ENCODE assay signal across 18 cellular contexts in the genomic region with DNA sequence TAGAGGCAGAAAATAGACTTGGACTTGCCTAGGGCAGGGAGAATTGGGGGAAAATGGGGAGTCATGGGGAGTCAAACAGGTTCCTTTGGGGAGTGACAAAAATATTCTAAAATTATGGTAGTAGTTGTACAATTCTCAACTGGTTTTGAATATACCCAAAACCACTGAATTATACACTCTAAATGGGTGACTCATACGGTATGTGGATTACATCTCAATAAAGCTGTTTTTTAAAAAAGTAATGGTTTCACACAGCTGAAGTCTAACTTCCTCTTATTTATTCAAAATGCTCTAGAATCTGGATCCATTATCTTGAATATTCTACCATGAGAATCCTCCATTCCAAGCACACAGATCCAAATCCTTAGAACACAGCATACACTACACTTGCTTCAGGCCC. TPM values are rescaled to one million over a fixed set of nuclear protein-coding genes. Genes with fewer than 3 reads are reported as not detected.
A peak's percentile ranks its signal among the peaks of the same experiment; 100 is the strongest.
DNase-seq lines count a peak whose midpoint lies in the region; ATAC-seq and TF ChIP-seq lines count a peak whose summit lies in the region.
"Had no signal": no experiment of that assay in that cellular context is flagged by ENCODE, and none has a peak within 500 bp of the region (broad histone marks: within the 10 kb centered on the region; RNA-seq: fewer than 3 reads in every experiment).

No MANE protein-coding gene starts in this region.

- peak overlapping the region; percentile 62 for H3K27ac ChIP-seq in OCI-LY3 (ENCODE audit: low read length)
- H3K27ac ChIP-seq: prostate gland had no signal

- H3K79me2 ChIP-seq in OCI-LY3 (ENCODE audit: low read length): peaks cover 51% of the 10 kb centered on the region

- 0 out of 2 replicates have a peak overlapping the region, but pooled peaks have one; percentile 8 for H3K4me3 ChIP-seq in OCI-LY3 (ENCODE audit: low read length)
- H3K4me3 ChIP-seq in lower leg skin (ENCODE audit: low read depth, poor library complexity, severe bottlenecking): no peak overlapping the region
- H3K4me3 ChIP-seq: prostate gland, spleen had no signal

- peaks cover 6% of the 10 kb centered on the region for H4K20me1 ChIP-seq in OCI-LY3 (ENCODE audit: insufficient read depth, low read length)

- H3K27me3 Mint-ChIP-seq in stimulated activated naive CD8-positive, alpha-beta T cell treated with anti-CD3 and anti-CD28 coated beads, Interleukin-15, amount 100 ng/mL, for 72 hours: no peaks in the 10 kb centered on the region
- no peaks in the 10 kb centered on the region for H3K27me3 Mint-ChIP-seq in endothelial cell (ENCODE audit: unreplicated experiment)
- no peaks in the 10 kb centered on the region for H3K27me3 Mint-ChIP-seq in stimulated activated naive B cell treated with anti-CD40 and anti-IgM and Interleukin-4, amounts not matched to agents 10 μg/mL and 1 μg/mL and 100 μg/mL, for 72 hours
- H3K27me3 Mint-ChIP-seq: activated naive CD8-positive, alpha-beta T cell; T-helper 17 cell had no signal

- no peak overlapping the region for H3K27ac Mint-ChIP-seq in stimulated activated naive CD8-positive, alpha-beta T cell treated with anti-CD3 and anti-CD28 coated beads, Interleukin-15, amount 100 ng/mL, for 72 hours
- peak overlapping the region; percentile 1 for H3K27ac Mint-ChIP-seq in endothelial cell (ENCODE audit: unreplicated experiment)
- peak overlapping the region; percentile 80 for H3K27ac Mint-ChIP-seq in stimulated activated naive B cell treated with anti-CD40 and anti-IgM and Interleukin-4, amounts not matched to agents 10 μg/mL and 1 μg/mL and 100 μg/mL, for 72 hours
- H3K27ac Mint-ChIP-seq: activated naive CD8-positive, alpha-beta T cell; T-helper 17 cell had no signal

- ATAC-seq in stimulated activated naive CD8-positive, alpha-beta T cell treated with anti-CD3 and anti-CD28 coated beads, Interleukin-15, amount 100 ng/mL, for 72 hours: peak; percentile 68
- ATAC-seq in stimulated activated naive CD8-positive, alpha-beta T cell treated with anti-CD3 and anti-CD28 coated beads, Interleukin-15, Interleukin-2, amounts not matched to agents 100 U/mL and 50 U/mL, for 24 hours: no peak
- ATAC-seq in stimulated activated naive B cell treated with anti-CD40 and anti-IgM and Interleukin-4, amounts not matched to agents 10 μg/mL and 1 μg/mL and 100 μg/mL, for 72 hours (replicated peaks): peak; percentile 90 to 91
- ATAC-seq: left cardiac atrium, T-helper 17 cell had no signal

- no peaks in the 10 kb centered on the region for H3K27me3 ChIP-seq in OCI-LY3 (ENCODE audit: low read depth, low read length)
- H3K27me3 ChIP-seq: spleen had no signal

- no peak for TF ChIP-seq CTCF in OCI-LY3 (IDR thresholded peaks at IDR 0.05; ENCODE audit: low read depth, low read length)
- no peak for TF ChIP-seq CTCF in endothelial cell (IDR thresholded peaks at IDR 0.05; ENCODE audit: unreplicated experiment)
- no peak for TF ChIP-seq CTCF in lower leg skin (IDR thresholded peaks at IDR 0.05)

- no peak overlapping the region for H2AFZ ChIP-seq in OCI-LY3 (ENCODE audit: low read depth, low read length)

- no peak for DNase-seq in stimulated activated naive CD8-positive, alpha-beta T cell treated with anti-CD3 and anti-CD28 coated beads, Interleukin-15, amount 100 ng/mL, for 72 hours
- no peak for DNase-seq in stimulated activated naive CD8-positive, alpha-beta T cell treated with anti-CD3 and anti-CD28 coated beads, Interleukin-15, Interleukin-2, amounts not matched to agents 100 U/mL and 50 U/mL, for 24 hours
- no peak for DNase-seq in endothelial cell (ENCODE audit: low spot score)
- no peak for DNase-seq in stimulated activated naive B cell treated with anti-CD40 and anti-IgM and Interleukin-4, amounts not matched to agents 10 μg/mL and 1 μg/mL and 100 μg/mL, for 72 hours
- DNase-seq in posterior vena cava (ENCODE audit: low spot score): no peak
- DNase-seq in GF-D8 (lab: John Stamatoyannopoulos, UW): no peak
- no peak for DNase-seq in lower leg skin (ENCODE audit: low spot score in 2 of 2)
- DNase-seq: activated CD4-positive, alpha-beta T cell treated with anti-CD3 and anti-CD28 coated beads for 4 hours; activated T-cell treated with anti-CD3 and anti-CD28 coated beads for 4 hours; effector CD8-positive, alpha-beta T cell; hypothalamus; left cardiac atrium; NCI-H526; spleen; T-helper 17 cell had no signal

- H3K9me3 ChIP-seq in OCI-LY3 (ENCODE audit: insufficient read depth, low read length): no peaks in the 10 kb centered on the region
- H3K9me3 ChIP-seq: prostate gland, spleen had no signal

- H3K36me3 Mint-ChIP-seq in endothelial cell (ENCODE audit: low read depth, unreplicated experiment): peaks cover 22% of the 10 kb centered on the region
- H3K36me3 Mint-ChIP-seq in stimulated activated naive B cell treated with anti-CD40 and anti-IgM and Interleukin-4, amounts not matched to agents 10 μg/mL and 1 μg/mL and 100 μg/mL, for 72 hours: peaks cover 44 to 55% of the 10 kb centered on the region in 2 donors

- peaks cover 20% of the 10 kb centered on the region for H3K4me1 Mint-ChIP-seq in stimulated activated naive CD8-positive, alpha-beta T cell treated with anti-CD3 and anti-CD28 coated beads, Interleukin-15, amount 100 ng/mL, for 72 hours
- no peaks in the 10 kb centered on the region for H3K4me1 Mint-ChIP-seq in endothelial cell (ENCODE audit: unreplicated experiment)
- H3K4me1 Mint-ChIP-seq in stimulated activated naive B cell treated with anti-CD40 and anti-IgM and Interleukin-4, amounts not matched to agents 10 μg/mL and 1 μg/mL and 100 μg/mL, for 72 hours: peaks cover 20 to 34% of the 10 kb centered on the region in 2 donors

- no peak overlapping the region for H3K4me3 Mint-ChIP-seq in stimulated activated naive CD8-positive, alpha-beta T cell treated with anti-CD3 and anti-CD28 coated beads, Interleukin-15, amount 100 ng/mL, for 72 hours
- H3K4me3 Mint-ChIP-seq in endothelial cell (ENCODE audit: unreplicated experiment): no peak overlapping the region
- peak overlapping the region; percentile 27 to 50 for H3K4me3 Mint-ChIP-seq in stimulated activated naive B cell treated with anti-CD40 and anti-IgM and Interleukin-4, amounts not matched to agents 10 μg/mL and 1 μg/mL and 100 μg/mL, for 72 hours
- H3K4me3 Mint-ChIP-seq: activated naive CD8-positive, alpha-beta T cell; T-helper 17 cell had no signal

- H3K9me3 Mint-ChIP-seq in stimulated activated naive CD8-positive, alpha-beta T cell treated with anti-CD3 and anti-CD28 coated beads, Interleukin-15, amount 100 ng/mL, for 72 hours: no peaks in the 10 kb centered on the region
- H3K9me3 Mint-ChIP-seq in endothelial cell (ENCODE audit: unreplicated experiment): no peaks in the 10 kb centered on the region
- peaks cover 0 to 4% of the 10 kb centered on the region in 2 donors for H3K9me3 Mint-ChIP-seq in stimulated activated naive B cell treated with anti-CD40 and anti-IgM and Interleukin-4, amounts not matched to agents 10 μg/mL and 1 μg/mL and 100 μg/mL, for 72 hours

- peak overlapping the region; percentile 46 for H3K4me2 ChIP-seq in OCI-LY3 (ENCODE audit: low read length)

- 78 to 95% methylated on average over 1 of the region's 1 CpG for WGBS in lower leg skin, 2 donors

- H3K36me3 ChIP-seq in OCI-LY3 (replicated peaks; ENCODE audit: low read depth, low read length): peaks cover 15% of the 10 kb centered on the region
- H3K36me3 ChIP-seq: prostate gland had no signal

- intact Hi-C loops in posterior vena cava (cut with DNase I) (loop anchor here in 1 of 2 donors (10.0 kb wide), 1 partner anchor 81 kb away; no protein-coding TSS in a partner anchor), lower leg skin (cut with DNase I; ENCODE audit: low total_unique reads) (no loop called here)

- H3K9ac ChIP-seq in OCI-LY3 (ENCODE audit: low read length): no peak overlapping the region

- TF ChIP-seq POLR2A in lower leg skin (IDR thresholded peaks at IDR 0.05): no peak

- peaks cover 14% of the 10 kb centered on the region for H3K4me1 ChIP-seq in OCI-LY3 (ENCODE audit: low read length)
- H3K4me1 ChIP-seq: prostate gland had no signal

RNA-seq across cellular contexts. Expression of a gene that starts 11.1 kb away (rescaled TPM):
- total RNA-seq in endothelial cell (ENCODE audit: unreplicated experiment): 87.6 TPM
- 10 to 100 TPM; 54.7 to 56.6 TPM for total RNA-seq in posterior vena cava
- total RNA-seq in lower leg skin: 10 to 100 TPM; 24.4 to 57.0 (median 27.9) TPM

Comparison
In these comparisons a context has a peak if more than half of its experiments do, and no peak if none do; other contexts are left out.
1. H3K27ac Mint-ChIP-seq: peak in endothelial cell (single experiment) and stimulated activated naive B cell treated with anti-CD40 and anti-IgM and Interleukin-4, amounts not matched to agents 10 μg/mL and 1 μg/mL and 100 μg/mL, for 72 hours (single experiment); none in stimulated activated naive CD8-positive, alpha-beta T cell treated with anti-CD3 and anti-CD28 coated beads, Interleukin-15, amount 100 ng/mL, for 72 hours (0 of 2).
2. H3K4me3 Mint-ChIP-seq: peak in stimulated activated naive B cell treated with anti-CD40 and anti-IgM and Interleukin-4, amounts not matched to agents 10 μg/mL and 1 μg/mL and 100 μg/mL, for 72 hours (2 of 2); none in stimulated activated naive CD8-positive, alpha-beta T cell treated with anti-CD3 and anti-CD28 coated beads, Interleukin-15, amount 100 ng/mL, for 72 hours (0 of 2) and endothelial cell (single experiment).